In genomic region chr10:34172936-34173533, GRCh38 we compare ENCODE assay signal across 3 cellular contexts.
TF ChIP-seq lines count a peak whose summit lies in the region.

No MANE protein-coding gene starts in this region.

TF ChIP-seq in A549, 52 proteins besides CTCF, POLR2A, EP300 and RAD21 (continued from another document):
- TF ChIP-seq POLR2AphosphoS2 (conservative IDR thresholded peaks at IDR 0.05; ENCODE audit: low read length), result no peak
- no peak for TF ChIP-seq HOXB13 (CRISPR knock-in tag; IDR thresholded peaks at IDR 0.05; ENCODE audit: low read depth)
- no peak for TF ChIP-seq MYC (IDR thresholded peaks at IDR 0.05; ENCODE audit: borderline replicate concordance, low read length)
TF ChIP-seq in A549: peak in this region for 0.

TF ChIP-seq in GM23338, 12 proteins besides CTCF, POLR2A, EP300 and RAD21 (continued from another document):
- TF ChIP-seq ZNF114 (CRISPR knock-in tag; IDR thresholded peaks at IDR 0.05), result no peak
- no peak for TF ChIP-seq EZH2phosphoT487 (IDR thresholded peaks at IDR 0.05; ENCODE audit: unreplicated experiment)
- no peak for TF ChIP-seq NANOG (IDR thresholded peaks at IDR 0.05; ENCODE audit: borderline replicate concordance)
- no peak for TF ChIP-seq JUNB (IDR thresholded peaks at IDR 0.05; ENCODE audit: unreplicated experiment)
- TF ChIP-seq ZNF462 (CRISPR knock-in tag; IDR thresholded peaks at IDR 0.05), result no peak
- TF ChIP-seq CREB1 (CRISPR knock-in tag; IDR thresholded peaks at IDR 0.05; ENCODE audit: low read depth), result no peak
- no peak for TF ChIP-seq ETS1 (IDR thresholded peaks at IDR 0.05)
- no peak for TF ChIP-seq EZH2 (IDR thresholded peaks at IDR 0.05; ENCODE audit: low read depth, unreplicated experiment)
- TF ChIP-seq, protein P1, sequence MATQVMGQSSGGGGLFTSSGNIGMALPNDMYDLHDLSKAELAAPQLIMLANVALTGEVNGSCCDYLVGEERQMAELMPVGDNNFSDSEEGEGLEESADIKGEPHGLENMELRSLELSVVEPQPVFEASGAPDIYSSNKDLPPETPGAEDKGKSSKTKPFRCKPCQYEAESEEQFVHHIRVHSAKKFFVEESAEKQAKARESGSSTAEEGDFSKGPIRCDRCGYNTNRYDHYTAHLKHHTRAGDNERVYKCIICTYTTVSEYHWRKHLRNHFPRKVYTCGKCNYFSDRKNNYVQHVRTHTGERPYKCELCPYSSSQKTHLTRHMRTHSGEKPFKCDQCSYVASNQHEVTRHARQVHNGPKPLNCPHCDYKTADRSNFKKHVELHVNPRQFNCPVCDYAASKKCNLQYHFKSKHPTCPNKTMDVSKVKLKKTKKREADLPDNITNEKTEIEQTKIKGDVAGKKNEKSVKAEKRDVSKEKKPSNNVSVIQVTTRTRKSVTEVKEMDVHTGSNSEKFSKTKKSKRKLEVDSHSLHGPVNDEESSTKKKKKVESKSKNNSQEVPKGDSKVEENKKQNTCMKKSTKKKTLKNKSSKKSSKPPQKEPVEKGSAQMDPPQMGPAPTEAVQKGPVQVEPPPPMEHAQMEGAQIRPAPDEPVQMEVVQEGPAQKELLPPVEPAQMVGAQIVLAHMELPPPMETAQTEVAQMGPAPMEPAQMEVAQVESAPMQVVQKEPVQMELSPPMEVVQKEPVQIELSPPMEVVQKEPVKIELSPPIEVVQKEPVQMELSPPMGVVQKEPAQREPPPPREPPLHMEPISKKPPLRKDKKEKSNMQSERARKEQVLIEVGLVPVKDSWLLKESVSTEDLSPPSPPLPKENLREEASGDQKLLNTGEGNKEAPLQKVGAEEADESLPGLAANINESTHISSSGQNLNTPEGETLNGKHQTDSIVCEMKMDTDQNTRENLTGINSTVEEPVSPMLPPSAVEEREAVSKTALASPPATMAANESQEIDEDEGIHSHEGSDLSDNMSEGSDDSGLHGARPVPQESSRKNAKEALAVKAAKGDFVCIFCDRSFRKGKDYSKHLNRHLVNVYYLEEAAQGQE (IDR thresholded peaks at IDR 0.05; ENCODE audit: unreplicated experiment), result no peak
- TF ChIP-seq ZNF331 (CRISPR knock-in tag; IDR thresholded peaks at IDR 0.05; ENCODE audit: low read depth), result no peak

TF ChIP-seq in SK-N-SH treated with all-trans-retinoic acid at 6 μM for 48 hours, 23 proteins besides CTCF, POLR2A, EP300 and RAD21 (continued from another document):
- TF ChIP-seq POU6F1 (CRISPR knock-in tag; IDR thresholded peaks at IDR 0.05; ENCODE audit: borderline replicate concordance, low read depth) (no peak), ZNF8 (CRISPR knock-in tag; IDR thresholded peaks at IDR 0.05) (no peak), TOX (CRISPR knock-in tag; IDR thresholded peaks at IDR 0.05; ENCODE audit: borderline replicate concordance) (no peak), RARB (CRISPR knock-in tag; IDR thresholded peaks at IDR 0.05) (no peak), PPARA (CRISPR knock-in tag; IDR thresholded peaks at IDR 0.05; ENCODE audit: borderline replicate concordance) (no peak), ARNTL (CRISPR knock-in tag; IDR thresholded peaks at IDR 0.05; ENCODE audit: borderline replicate concordance, low read depth) (no peak), BACH2 (CRISPR knock-in tag; IDR thresholded peaks at IDR 0.05; ENCODE audit: borderline replicate concordance) (no peak), SNAI2 (CRISPR knock-in tag; IDR thresholded peaks at IDR 0.05) (no peak), OSR1 (CRISPR knock-in tag; IDR thresholded peaks at IDR 0.05) (no peak), ZFP30 (CRISPR knock-in tag; IDR thresholded peaks at IDR 0.05) (no peak), ZNF70 (CRISPR knock-in tag; IDR thresholded peaks at IDR 0.05) (no peak), CSDC2 (CRISPR knock-in tag; IDR thresholded peaks at IDR 0.05) (no peak), GLIS3 (CRISPR knock-in tag; IDR thresholded peaks at IDR 0.05) (no peak), ISL1 (CRISPR knock-in tag; IDR thresholded peaks at IDR 0.05) (no peak)
- TF ChIP-seq, protein P2, sequence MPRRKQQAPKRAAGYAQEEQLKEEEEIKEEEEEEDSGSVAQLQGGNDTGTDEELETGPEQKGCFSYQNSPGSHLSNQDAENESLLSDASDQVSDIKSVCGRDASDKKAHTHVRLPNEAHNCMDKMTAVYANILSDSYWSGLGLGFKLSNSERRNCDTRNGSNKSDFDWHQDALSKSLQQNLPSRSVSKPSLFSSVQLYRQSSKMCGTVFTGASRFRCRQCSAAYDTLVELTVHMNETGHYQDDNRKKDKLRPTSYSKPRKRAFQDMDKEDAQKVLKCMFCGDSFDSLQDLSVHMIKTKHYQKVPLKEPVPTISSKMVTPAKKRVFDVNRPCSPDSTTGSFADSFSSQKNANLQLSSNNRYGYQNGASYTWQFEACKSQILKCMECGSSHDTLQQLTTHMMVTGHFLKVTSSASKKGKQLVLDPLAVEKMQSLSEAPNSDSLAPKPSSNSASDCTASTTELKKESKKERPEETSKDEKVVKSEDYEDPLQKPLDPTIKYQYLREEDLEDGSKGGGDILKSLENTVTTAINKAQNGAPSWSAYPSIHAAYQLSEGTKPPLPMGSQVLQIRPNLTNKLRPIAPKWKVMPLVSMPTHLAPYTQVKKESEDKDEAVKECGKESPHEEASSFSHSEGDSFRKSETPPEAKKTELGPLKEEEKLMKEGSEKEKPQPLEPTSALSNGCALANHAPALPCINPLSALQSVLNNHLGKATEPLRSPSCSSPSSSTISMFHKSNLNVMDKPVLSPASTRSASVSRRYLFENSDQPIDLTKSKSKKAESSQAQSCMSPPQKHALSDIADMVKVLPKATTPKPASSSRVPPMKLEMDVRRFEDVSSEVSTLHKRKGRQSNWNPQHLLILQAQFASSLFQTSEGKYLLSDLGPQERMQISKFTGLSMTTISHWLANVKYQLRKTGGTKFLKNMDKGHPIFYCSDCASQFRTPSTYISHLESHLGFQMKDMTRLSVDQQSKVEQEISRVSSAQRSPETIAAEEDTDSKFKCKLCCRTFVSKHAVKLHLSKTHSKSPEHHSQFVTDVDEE (CRISPR knock-in tag; IDR thresholded peaks at IDR 0.05), result no peak
